8 cellular contexts compared by ENCODE assay signal in the genomic region with DNA sequence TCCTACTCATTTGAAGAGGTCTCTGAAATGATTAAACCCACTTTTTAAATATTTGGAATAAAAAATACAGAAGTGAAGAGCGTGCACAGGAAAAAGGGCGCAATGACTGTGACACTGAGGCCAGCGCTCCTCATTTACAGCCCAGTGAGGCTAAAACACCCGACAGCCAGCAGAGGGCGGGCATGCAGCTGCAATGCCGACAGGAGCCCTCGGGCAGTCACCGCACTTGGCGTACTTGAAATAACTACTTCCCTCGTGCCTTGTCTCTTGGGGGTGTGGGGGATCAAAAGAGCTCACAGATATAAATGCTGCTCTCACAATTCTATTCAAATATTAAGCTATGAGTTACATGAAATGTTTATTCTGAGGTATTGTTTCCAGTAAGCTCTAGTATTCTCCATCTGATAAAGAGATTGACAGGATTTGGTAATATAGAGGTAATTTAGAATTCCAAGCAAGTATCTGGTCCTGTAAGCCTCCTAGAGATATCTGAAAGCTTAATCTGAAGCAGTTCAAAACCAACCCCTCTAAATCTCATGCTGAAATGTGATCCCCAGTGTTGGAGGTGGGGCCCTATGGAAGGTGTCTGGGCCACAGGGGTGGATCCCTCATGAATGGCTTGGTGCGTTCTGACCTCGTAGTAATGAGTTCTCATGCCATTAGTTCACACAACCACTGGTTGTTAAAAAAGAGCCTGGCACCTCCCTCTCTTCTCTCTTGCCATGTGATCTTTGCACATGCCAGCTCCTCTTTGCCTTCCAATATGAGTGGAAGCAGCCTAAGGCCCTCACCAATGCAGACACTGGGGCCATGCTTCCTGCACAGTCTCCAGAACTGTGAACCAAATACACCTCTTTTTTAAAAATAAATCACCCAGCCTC.
DNase-seq lines count a peak whose midpoint lies in the region; ATAC-seq and TF ChIP-seq lines count a peak whose summit lies in the region.

No MANE protein-coding gene starts in this region.

- no peaks in the 10 kb centered on the region for H3K36me3 ChIP-seq in mucosa of descending colon (ENCODE audit: low read depth)

- H3K4me3 ChIP-seq in AG04450 (ENCODE audit: low read depth, low read length) (no peak overlapping the region), mucosa of descending colon (no peak overlapping the region)

- TF ChIP-seq CTCF in AG04450 (IDR thresholded peaks at IDR 0.05; ENCODE audit: low read depth, low read length) (peak; percentile 94), mucosa of descending colon (IDR thresholded peaks at IDR 0.05) (peak; percentile 60)

- intact Hi-C loops in mucosa of descending colon (cut with DNase I, micrococcal nuclease): loop anchor here (2.0 to 10.0 kb wide), 3 partner anchors 462 to 580 kb away; no protein-coding TSS in a partner anchor

- ATAC-seq in GM18909 (IDR thresholded peaks at IDR 0.05; ENCODE audit: poor library complexity, unreplicated experiment) (peak; percentile 74), mucosa of descending colon (peak; percentile 99)

- H3K27me3 ChIP-seq in AG04450 (ENCODE audit: control insufficient read depth, insufficient read depth, low read length): no peaks in the 10 kb centered on the region

- peak; percentile 44 for DNase-seq in AG04450 (ENCODE audit: low read depth, low spot score)
- peak in 69 of 76 experiments; percentile 3 to 77 (median 50) for DNase-seq in HUDEP-2 (lab: John Stamatoyannopoulos, UW; ENCODE audit: unreplicated experiment in 76 of 76)
- peak; percentile 73 for DNase-seq in NOMO-1 treated with dmso at 0.1 percent for 144 hours (lab: John Stamatoyannopoulos, UW; ENCODE audit: unreplicated experiment)
- peak; percentile 39 for DNase-seq in activated CD8-positive, alpha-beta memory T cell treated with anti-CD3 and anti-CD28 coated beads, Interleukin-2, amount 50 U/mL, for 1 hour (ENCODE audit: extremely low read depth)
- DNase-seq in epidermal melanocyte (ENCODE audit: insufficient read length, low spot score): peak; percentile 66
- peak; percentile 81 to 89 (median 88) for DNase-seq in mucosa of descending colon
- DNase-seq in stimulated activated CD8-positive, alpha-beta memory T cell treated with anti-CD3 and anti-CD28 coated beads, Interleukin-4, amount 100 ng/mL, for 24 hours (ENCODE audit: low read depth): peak; percentile 69

- no peak overlapping the region for H3K27ac ChIP-seq in AG04450 (ENCODE audit: low read depth, low read length)

- CTCF ChIA-PET in AG04450 (lab: Charles Lee): interaction anchor here (0.6 to 3.4 kb wide), 60 partner anchors 9 to 578 kb away, joined by 3 to 57 read pairs (median 4); no protein-coding TSS in a partner anchor

- no peaks in the 10 kb centered on the region for H3K4me1 ChIP-seq in mucosa of descending colon (ENCODE audit: low read depth)

- POLR2A ChIA-PET in AG04450 (lab: Yijun Ruan, JAX): no interaction called here

- H3K9me3 ChIP-seq in AG04450 (ENCODE audit: control insufficient read depth, insufficient read depth, low read length) (no peaks in the 10 kb centered on the region), mucosa of descending colon (no peaks in the 10 kb centered on the region)
